ENCODE assay signal across 8 cellular contexts in genomic region chr10:91409869-91410637, GRCh38. TPM values are rescaled to one million over a fixed set of nuclear protein-coding genes. Genes with fewer than 3 reads are reported as not detected.
DNase-seq lines count a peak whose midpoint lies in the region; ATAC-seq and TF ChIP-seq lines count a peak whose summit lies in the region.

TSS of gene HECTD2 (plus strand) at chr10:91410344. CDS start at chr10:91410439, 95 bp downstream.

- peak within 1 kb of the TSS; percentile 95 to 99 (median 98) for H3K27ac ChIP-seq in transverse colon

- peaks cover 4 to 37% (median 10%) of the 10 kb centered on the region in 4 donors for H3K4me1 ChIP-seq in transverse colon

- no peaks in the 10 kb centered on the region for H3K9me3 Mint-ChIP-seq in IgD-negative memory B cell
- H3K9me3 Mint-ChIP-seq in activated naive CD8-positive, alpha-beta T cell treated with anti-CD3 and anti-CD28 coated beads, Interleukin-2, amount 10 ng/mL, durations not matched to agents 7 days and 5 days = no peaks in the 10 kb centered on the region

- peak within 1 kb of the TSS; percentile 67 to 83 (median 75) for H3K4me3 ChIP-seq in transverse colon

- intact Hi-C loops in cardiac septum (cut with DNase I) (loop anchor here (1.0 to 5.0 kb wide), 2 partner anchors 223 to 497 kb away; partner anchors contain the start of genes FGFBP3 and PPP1R3C), posterior cingulate gyrus (cut with DNase I) (loop anchor here (2.0 to 10.0 kb wide), 3 partner anchors 115 to 498 kb away; partner anchors contain the start of gene PPP1R3C), transverse colon (cut with DNase I; ENCODE audit: low total_unique reads) (loop anchor here (1.0 kb wide), 1 partner anchor 21 kb away; no protein-coding TSS in a partner anchor)

- POLR2A ChIA-PET in activated naive CD8-positive, alpha-beta T cell treated with anti-CD3 and anti-CD28 coated beads, Interleukin-2, amount 10 ng/mL, durations not matched to agents 7 days and 5 days (lab: Charles Lee) = interaction anchor here (0.7 kb wide), 1 partner anchor 112 kb away, joined by 4 read pairs; no protein-coding TSS in a partner anchor

- ATAC-seq in GM21576 (IDR thresholded peaks at IDR 0.05; ENCODE audit: unreplicated experiment) (peak; percentile 91), SK-N-SH treated with all-trans-retinoic acid at 6 μM for 48 hours (peak; percentile 78)
- peak; percentile 87 for ATAC-seq in activated naive CD8-positive, alpha-beta T cell treated with anti-CD3 and anti-CD28 coated beads, Interleukin-2, amount 10 ng/mL, durations not matched to agents 7 days and 5 days (ENCODE audit: low read depth)

- H3K27ac Mint-ChIP-seq in IgD-negative memory B cell = peak within 1 kb of the TSS; percentile 93 to 96 (median 95)
- peak within 1 kb of the TSS; percentile 87 for H3K27ac Mint-ChIP-seq in activated naive CD8-positive, alpha-beta T cell treated with anti-CD3 and anti-CD28 coated beads, Interleukin-2, amount 10 ng/mL, durations not matched to agents 7 days and 5 days

- TF ChIP-seq EP300 in transverse colon (IDR thresholded peaks at IDR 0.05; ENCODE audit: low read depth) = no peak

- H3K4me3 Mint-ChIP-seq in IgD-negative memory B cell = peak within 1 kb of the TSS; percentile 90 to 96 (median 92)
- peak within 1 kb of the TSS; percentile 86 for H3K4me3 Mint-ChIP-seq in activated naive CD8-positive, alpha-beta T cell treated with anti-CD3 and anti-CD28 coated beads, Interleukin-2, amount 10 ng/mL, durations not matched to agents 7 days and 5 days

- DNase-seq in ELR (ENCODE audit: low read depth) (peak; percentile 83), cardiac septum (ENCODE audit: low spot score) (peak; percentile 85), posterior cingulate gyrus (peak; percentile 60 to 97 (median 79)), transverse colon (peak; percentile 84)
- DNase-seq in activated naive CD8-positive, alpha-beta T cell treated with anti-CD3 and anti-CD28 coated beads, Interleukin-2, amount 10 ng/mL, durations not matched to agents 7 days and 5 days = peak; percentile 90

- no peaks in the 10 kb centered on the region for H3K36me3 ChIP-seq in transverse colon

- peaks cover 5 to 12% (median 6%) of the 10 kb centered on the region in 3 donors for H3K4me1 Mint-ChIP-seq in IgD-negative memory B cell
- H3K4me1 Mint-ChIP-seq in activated naive CD8-positive, alpha-beta T cell treated with anti-CD3 and anti-CD28 coated beads, Interleukin-2, amount 10 ng/mL, durations not matched to agents 7 days and 5 days = peaks cover 11% of the 10 kb centered on the region

- H3K27me3 ChIP-seq in transverse colon = no peaks in the 10 kb centered on the region

- TF ChIP-seq POLR2A in transverse colon (IDR thresholded peaks at IDR 0.05) = peak; percentile 50

- no peaks in the 10 kb centered on the region for H3K27me3 Mint-ChIP-seq in IgD-negative memory B cell
- H3K27me3 Mint-ChIP-seq in activated naive CD8-positive, alpha-beta T cell treated with anti-CD3 and anti-CD28 coated beads, Interleukin-2, amount 10 ng/mL, durations not matched to agents 7 days and 5 days = peaks cover 29% of the 10 kb centered on the region

- H3K36me3 Mint-ChIP-seq in IgD-negative memory B cell = no peaks in the 10 kb centered on the region
- H3K36me3 Mint-ChIP-seq in activated naive CD8-positive, alpha-beta T cell treated with anti-CD3 and anti-CD28 coated beads, Interleukin-2, amount 10 ng/mL, durations not matched to agents 7 days and 5 days = no peaks in the 10 kb centered on the region

- in situ Hi-C loops in transverse colon (cut with MboI; ENCODE audit: low pct_ligation_motif_present in 1 of 4, low pct_unique_long_range_greater_than_20kb in 1 of 4, low sequenced_read_pairs in 3 of 4) = no loop called here

- H3K9me3 ChIP-seq in transverse colon = no peaks in the 10 kb centered on the region

- WGBS in transverse colon (ENCODE audit: low coverage in 1 of 2), 2 donors = 1% methylated on average over 77 of the region's 111 CpGs; no CpG with 5 or more reads in 1 of the 2 donors

- TF ChIP-seq CTCF in transverse colon (IDR thresholded peaks at IDR 0.05) = peak in 4 of 5 experiments; percentile 25 to 64 (median 38)

TF ChIP-seq in SK-N-SH treated with all-trans-retinoic acid at 6 μM for 48 hours, 23 proteins besides CTCF, POLR2A, EP300 and RAD21:
- 0 out of 2 replicates have a peak, but pooled peaks have one; percentile 50 for TF ChIP-seq PPARA (CRISPR knock-in tag; IDR thresholded peaks at IDR 0.05; ENCODE audit: borderline replicate concordance)
- TF ChIP-seq TOX (CRISPR knock-in tag; IDR thresholded peaks at IDR 0.05; ENCODE audit: borderline replicate concordance) = no peak

RNA-seq across cellular contexts. Expression of gene HECTD2, which starts in this region (rescaled TPM):
- polyA plus RNA-seq in IgD-negative memory B cell = 2.6 TPM
- 1 to 10 TPM; 1.9 to 2.2 TPM for total RNA-seq in activated naive CD8-positive, alpha-beta T cell treated with anti-CD3 and anti-CD28 coated beads, Interleukin-2, amount 10 ng/mL, durations not matched to agents 7 days and 5 days
- total RNA-seq in cardiac septum = 13.2 TPM
- total RNA-seq in transverse colon = 10 to 100 TPM in 1 of 4 donors, 1 to 10 TPM in 3; 6.8 to 10.3 (median 8.1) TPM

Comparison
In these comparisons a context has a peak if more than half of its experiments do, and no peak if none do; other contexts are left out.
1. Peak in every context shown above with its lines: DNase-seq, ATAC-seq, H3K4me3 ChIP-seq and H3K27ac ChIP-seq.